ENCODE assay signal across 29 cellular contexts in genomic region chr5:14254686-14255085, GRCh38.
"Had no signal": no experiment of that assay in that cellular context is flagged by ENCODE, and none has a peak within 500 bp of the region (broad histone marks: within the 10 kb centered on the region; RNA-seq: fewer than 3 reads in every experiment).

No MANE protein-coding gene starts in this region.

- ATAC-seq: natural killer cell; right lobe of liver; stimulated activated naive B cell treated with anti-CD40 and anti-IgM and Interleukin-4, amounts not matched to agents 10 μg/mL and 1 μg/mL and 100 μg/mL, for 72 hours had no signal

- H3K36me3 ChIP-seq: esophagus squamous epithelium, neural progenitor cell, right lobe of liver, stomach, suprapubic skin, transverse colon had no signal

- H3K27me3 ChIP-seq: brain microvascular endothelial cell, esophagus squamous epithelium, hepatocyte, neural progenitor cell, right lobe of liver, stomach, suprapubic skin, transverse colon had no signal

- H3K4me1 ChIP-seq: right lobe of liver had no signal

- H3K27ac ChIP-seq: brain microvascular endothelial cell, hepatocyte, neural progenitor cell, right lobe of liver, suprapubic skin, transverse colon, VCaP had no signal

- DNase-seq: activated CD4-positive, alpha-beta memory T cell treated with anti-CD3 and anti-CD28 coated beads for 36 hours; activated CD4-positive, alpha-beta T cell treated with anti-CD3 and anti-CD28 coated beads for 48 hours; activated CD8-positive, alpha-beta memory T cell treated with anti-CD3 and anti-CD28 coated beads, Interleukin-2, amount 50 U/mL, for 4 hours; activated gamma-delta T cell; activated naive CD4-positive, alpha-beta T cell treated with anti-CD3 and anti-CD28 coated beads, Interleukin-2, amount 10 ng/mL, durations not matched to agents 7 days and 5 days; activated naive CD8-positive, alpha-beta T cell treated with anti-CD3 and anti-CD28 coated beads, Interleukin-2, amount 10 ng/mL, durations not matched to agents 7 days and 5 days; activated T-cell treated with anti-CD3 and anti-CD28 coated beads, Interleukin-2, amount 50 U/mL, for 1 hour; brain microvascular endothelial cell; cortex of kidney; esophagus squamous epithelium; foreskin melanocyte; islet precursor cell; mesendoderm; natural killer cell; occipital lobe; right lobe of liver; small intestine; stimulated activated CD4-positive, alpha-beta T cell treated with anti-CD3 and anti-CD28 coated beads, Interleukin-15, amount 100 ng/mL, for 24 hours; stimulated activated CD4-positive, alpha-beta T cell treated with anti-CD3 and anti-CD28 coated beads, Interleukin-2, amount 100 ng/mL, for 24 hours; stimulated activated naive B cell treated with anti-CD40 and anti-IgM and Interleukin-4, amounts not matched to agents 10 μg/mL and 1 μg/mL and 100 μg/mL, for 72 hours; stomach; SW 1271; T-helper 9 cell; transverse colon had no signal

- H3K4me3 ChIP-seq: esophagus squamous epithelium, hepatocyte, lung, neural progenitor cell, right lobe of liver, stomach, suprapubic skin, transverse colon had no signal

- H3K9me3 ChIP-seq: right lobe of liver, stomach, suprapubic skin, transverse colon had no signal
